1 cellular context compared by ENCODE assay signal in the genomic region with DNA sequence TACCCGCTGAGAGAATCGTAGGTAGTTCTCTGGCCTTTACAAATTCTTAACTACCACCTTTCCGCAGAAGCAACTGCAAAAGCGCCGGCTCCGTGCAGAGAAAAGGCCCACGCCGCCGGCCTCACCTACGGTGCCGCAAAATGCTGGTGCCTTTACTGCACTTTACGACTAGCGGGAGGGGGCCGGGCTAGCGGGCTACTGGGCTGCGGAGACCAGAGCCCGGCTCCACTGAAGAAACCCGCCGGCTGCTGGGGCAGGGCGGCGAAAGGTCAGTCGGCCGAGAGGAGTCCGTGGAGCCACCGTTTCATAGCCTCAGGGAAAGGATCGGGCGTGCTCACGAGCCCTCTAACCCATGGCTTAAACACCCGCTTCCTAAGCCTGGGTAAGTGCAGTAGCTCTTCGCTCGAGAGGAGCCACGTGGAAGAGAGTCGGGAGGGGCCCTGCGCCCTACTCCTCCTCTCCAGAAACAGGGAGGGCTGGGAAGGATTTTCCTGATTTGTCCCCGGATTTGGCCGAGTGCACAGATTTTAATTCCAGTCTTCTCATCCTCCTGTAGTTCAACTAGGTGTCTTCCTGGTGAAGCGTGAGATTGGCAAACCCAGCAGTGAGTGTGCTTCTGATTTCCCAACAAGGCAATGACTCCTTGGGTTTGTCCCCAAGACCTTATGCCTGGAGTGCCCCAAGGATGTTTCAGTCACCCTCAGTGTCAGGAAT.
TF ChIP-seq lines count a peak whose summit lies in the region.

A gene with protein sequence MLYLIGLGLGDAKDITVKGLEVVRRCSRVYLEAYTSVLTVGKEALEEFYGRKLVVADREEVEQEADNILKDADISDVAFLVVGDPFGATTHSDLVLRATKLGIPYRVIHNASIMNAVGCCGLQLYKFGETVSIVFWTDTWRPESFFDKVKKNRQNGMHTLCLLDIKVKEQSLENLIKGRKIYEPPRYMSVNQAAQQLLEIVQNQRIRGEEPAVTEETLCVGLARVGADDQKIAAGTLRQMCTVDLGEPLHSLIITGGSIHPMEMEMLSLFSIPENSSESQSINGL (minus strand): TSS at position 105 of the 714 bp plus-strand sequence. CDS start 341 bp downstream, outside the sequence.

TF ChIP-seq in HepG2, 621 proteins besides CTCF, POLR2A, EP300 and RAD21 (continued from another document):
- TF ChIP-seq, protein P1, sequence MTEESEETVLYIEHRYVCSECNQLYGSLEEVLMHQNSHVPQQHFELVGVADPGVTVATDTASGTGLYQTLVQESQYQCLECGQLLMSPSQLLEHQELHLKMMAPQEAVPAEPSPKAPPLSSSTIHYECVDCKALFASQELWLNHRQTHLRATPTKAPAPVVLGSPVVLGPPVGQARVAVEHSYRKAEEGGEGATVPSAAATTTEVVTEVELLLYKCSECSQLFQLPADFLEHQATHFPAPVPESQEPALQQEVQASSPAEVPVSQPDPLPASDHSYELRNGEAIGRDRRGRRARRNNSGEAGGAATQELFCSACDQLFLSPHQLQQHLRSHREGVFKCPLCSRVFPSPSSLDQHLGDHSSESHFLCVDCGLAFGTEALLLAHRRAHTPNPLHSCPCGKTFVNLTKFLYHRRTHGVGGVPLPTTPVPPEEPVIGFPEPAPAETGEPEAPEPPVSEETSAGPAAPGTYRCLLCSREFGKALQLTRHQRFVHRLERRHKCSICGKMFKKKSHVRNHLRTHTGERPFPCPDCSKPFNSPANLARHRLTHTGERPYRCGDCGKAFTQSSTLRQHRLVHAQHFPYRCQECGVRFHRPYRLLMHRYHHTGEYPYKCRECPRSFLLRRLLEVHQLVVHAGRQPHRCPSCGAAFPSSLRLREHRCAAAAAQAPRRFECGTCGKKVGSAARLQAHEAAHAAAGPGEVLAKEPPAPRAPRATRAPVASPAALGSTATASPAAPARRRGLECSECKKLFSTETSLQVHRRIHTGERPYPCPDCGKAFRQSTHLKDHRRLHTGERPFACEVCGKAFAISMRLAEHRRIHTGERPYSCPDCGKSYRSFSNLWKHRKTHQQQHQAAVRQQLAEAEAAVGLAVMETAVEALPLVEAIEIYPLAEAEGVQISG (CRISPR knock-in tag; IDR thresholded peaks at IDR 0.05), result peak; percentile 83
- no peak for TF ChIP-seq ZNF547 (CRISPR knock-in tag; IDR thresholded peaks at IDR 0.05)
- TF ChIP-seq ZNF792 (CRISPR knock-in tag; IDR thresholded peaks at IDR 0.05), result peak; percentile 75; the same call in 1 of the 2 replicates
- TF ChIP-seq ZNF180 (CRISPR knock-in tag; IDR thresholded peaks at IDR 0.05; ENCODE audit: borderline replicate concordance, low read depth), result 0 out of 2 replicates have a peak, but pooled peaks have one; percentile 19
- TF ChIP-seq, protein P2, sequence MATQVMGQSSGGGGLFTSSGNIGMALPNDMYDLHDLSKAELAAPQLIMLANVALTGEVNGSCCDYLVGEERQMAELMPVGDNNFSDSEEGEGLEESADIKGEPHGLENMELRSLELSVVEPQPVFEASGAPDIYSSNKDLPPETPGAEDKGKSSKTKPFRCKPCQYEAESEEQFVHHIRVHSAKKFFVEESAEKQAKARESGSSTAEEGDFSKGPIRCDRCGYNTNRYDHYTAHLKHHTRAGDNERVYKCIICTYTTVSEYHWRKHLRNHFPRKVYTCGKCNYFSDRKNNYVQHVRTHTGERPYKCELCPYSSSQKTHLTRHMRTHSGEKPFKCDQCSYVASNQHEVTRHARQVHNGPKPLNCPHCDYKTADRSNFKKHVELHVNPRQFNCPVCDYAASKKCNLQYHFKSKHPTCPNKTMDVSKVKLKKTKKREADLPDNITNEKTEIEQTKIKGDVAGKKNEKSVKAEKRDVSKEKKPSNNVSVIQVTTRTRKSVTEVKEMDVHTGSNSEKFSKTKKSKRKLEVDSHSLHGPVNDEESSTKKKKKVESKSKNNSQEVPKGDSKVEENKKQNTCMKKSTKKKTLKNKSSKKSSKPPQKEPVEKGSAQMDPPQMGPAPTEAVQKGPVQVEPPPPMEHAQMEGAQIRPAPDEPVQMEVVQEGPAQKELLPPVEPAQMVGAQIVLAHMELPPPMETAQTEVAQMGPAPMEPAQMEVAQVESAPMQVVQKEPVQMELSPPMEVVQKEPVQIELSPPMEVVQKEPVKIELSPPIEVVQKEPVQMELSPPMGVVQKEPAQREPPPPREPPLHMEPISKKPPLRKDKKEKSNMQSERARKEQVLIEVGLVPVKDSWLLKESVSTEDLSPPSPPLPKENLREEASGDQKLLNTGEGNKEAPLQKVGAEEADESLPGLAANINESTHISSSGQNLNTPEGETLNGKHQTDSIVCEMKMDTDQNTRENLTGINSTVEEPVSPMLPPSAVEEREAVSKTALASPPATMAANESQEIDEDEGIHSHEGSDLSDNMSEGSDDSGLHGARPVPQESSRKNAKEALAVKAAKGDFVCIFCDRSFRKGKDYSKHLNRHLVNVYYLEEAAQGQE (IDR thresholded peaks at IDR 0.05; ENCODE audit: borderline replicate concordance in 1 of 2, low read depth in 1 of 2, low read length in 2 of 2), result peak in 1 of 2 experiments; percentile 76; a peak in 1 of 4 replicates
- no peak for TF ChIP-seq ZBTB8A (CRISPR knock-in tag; IDR thresholded peaks at IDR 0.05; ENCODE audit: borderline replicate concordance, low read depth)
- TF ChIP-seq, protein P3, sequence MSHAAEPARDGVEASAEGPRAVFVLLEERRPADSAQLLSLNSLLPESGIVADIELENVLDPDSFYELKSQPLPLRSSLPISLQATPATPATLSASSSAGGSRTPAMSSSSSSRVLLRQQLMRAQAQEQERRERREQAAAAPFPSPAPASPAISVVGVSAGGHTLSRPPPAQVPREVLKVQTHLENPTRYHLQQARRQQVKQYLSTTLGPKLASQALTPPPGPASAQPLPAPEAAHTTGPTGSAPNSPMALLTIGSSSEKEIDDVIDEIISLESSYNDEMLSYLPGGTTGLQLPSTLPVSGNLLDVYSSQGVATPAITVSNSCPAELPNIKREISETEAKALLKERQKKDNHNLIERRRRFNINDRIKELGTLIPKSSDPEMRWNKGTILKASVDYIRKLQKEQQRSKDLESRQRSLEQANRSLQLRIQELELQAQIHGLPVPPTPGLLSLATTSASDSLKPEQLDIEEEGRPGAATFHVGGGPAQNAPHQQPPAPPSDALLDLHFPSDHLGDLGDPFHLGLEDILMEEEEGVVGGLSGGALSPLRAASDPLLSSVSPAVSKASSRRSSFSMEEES (CRISPR knock-in tag; IDR thresholded peaks at IDR 0.05), result no peak
- TF ChIP-seq, protein P4, sequence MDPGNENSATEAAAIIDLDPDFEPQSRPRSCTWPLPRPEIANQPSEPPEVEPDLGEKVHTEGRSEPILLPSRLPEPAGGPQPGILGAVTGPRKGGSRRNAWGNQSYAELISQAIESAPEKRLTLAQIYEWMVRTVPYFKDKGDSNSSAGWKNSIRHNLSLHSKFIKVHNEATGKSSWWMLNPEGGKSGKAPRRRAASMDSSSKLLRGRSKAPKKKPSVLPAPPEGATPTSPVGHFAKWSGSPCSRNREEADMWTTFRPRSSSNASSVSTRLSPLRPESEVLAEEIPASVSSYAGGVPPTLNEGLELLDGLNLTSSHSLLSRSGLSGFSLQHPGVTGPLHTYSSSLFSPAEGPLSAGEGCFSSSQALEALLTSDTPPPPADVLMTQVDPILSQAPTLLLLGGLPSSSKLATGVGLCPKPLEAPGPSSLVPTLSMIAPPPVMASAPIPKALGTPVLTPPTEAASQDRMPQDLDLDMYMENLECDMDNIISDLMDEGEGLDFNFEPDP (CRISPR knock-in tag; conservative IDR thresholded peaks at IDR 0.05), result no peak
- no peak; the same call in 1 of the 2 replicates for TF ChIP-seq JDP2 (CRISPR knock-in tag; IDR thresholded peaks at IDR 0.05; ENCODE audit: borderline replicate concordance)
- TF ChIP-seq JARID2 (CRISPR knock-in tag; IDR thresholded peaks at IDR 0.05; ENCODE audit: insufficient replicate concordance), result peak; percentile 74
- TF ChIP-seq FOXA1 (IDR thresholded peaks at IDR 0.05), result no peak
- TF ChIP-seq FOXA1 (CRISPR knock-in tag; IDR thresholded peaks at IDR 0.05), result no peak
- no peak for TF ChIP-seq TCF12 (IDR thresholded peaks at IDR 0.05)
- TF ChIP-seq TCF12 (CRISPR knock-in tag; IDR thresholded peaks at IDR 0.05), result no peak
- peak; percentile 77 for TF ChIP-seq CCDC6 (CRISPR knock-in tag; IDR thresholded peaks at IDR 0.05)
- TF ChIP-seq, protein P5, sequence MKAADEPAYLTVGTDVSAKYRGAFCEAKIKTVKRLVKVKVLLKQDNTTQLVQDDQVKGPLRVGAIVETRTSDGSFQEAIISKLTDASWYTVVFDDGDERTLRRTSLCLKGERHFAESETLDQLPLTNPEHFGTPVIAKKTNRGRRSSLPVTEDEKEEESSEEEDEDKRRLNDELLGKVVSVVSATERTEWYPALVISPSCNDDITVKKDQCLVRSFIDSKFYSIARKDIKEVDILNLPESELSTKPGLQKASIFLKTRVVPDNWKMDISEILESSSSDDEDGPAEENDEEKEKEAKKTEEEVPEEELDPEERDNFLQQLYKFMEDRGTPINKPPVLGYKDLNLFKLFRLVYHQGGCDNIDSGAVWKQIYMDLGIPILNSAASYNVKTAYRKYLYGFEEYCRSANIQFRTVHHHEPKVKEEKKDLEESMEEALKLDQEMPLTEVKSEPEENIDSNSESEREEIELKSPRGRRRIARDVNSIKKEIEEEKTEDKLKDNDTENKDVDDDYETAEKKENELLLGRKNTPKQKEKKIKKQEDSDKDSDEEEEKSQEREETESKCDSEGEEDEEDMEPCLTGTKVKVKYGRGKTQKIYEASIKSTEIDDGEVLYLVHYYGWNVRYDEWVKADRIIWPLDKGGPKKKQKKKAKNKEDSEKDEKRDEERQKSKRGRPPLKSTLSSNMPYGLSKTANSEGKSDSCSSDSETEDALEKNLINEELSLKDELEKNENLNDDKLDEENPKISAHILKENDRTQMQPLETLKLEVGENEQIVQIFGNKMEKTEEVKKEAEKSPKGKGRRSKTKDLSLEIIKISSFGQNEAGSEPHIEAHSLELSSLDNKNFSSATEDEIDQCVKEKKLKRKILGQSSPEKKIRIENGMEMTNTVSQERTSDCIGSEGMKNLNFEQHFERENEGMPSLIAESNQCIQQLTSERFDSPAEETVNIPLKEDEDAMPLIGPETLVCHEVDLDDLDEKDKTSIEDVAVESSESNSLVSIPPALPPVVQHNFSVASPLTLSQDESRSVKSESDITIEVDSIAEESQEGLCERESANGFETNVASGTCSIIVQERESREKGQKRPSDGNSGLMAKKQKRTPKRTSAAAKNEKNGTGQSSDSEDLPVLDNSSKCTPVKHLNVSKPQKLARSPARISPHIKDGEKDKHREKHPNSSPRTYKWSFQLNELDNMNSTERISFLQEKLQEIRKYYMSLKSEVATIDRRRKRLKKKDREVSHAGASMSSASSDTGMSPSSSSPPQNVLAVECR (CRISPR knock-in tag; IDR thresholded peaks at IDR 0.05; ENCODE audit: borderline replicate concordance), result peak; percentile 92
- TF ChIP-seq HOXA9 (CRISPR knock-in tag; IDR thresholded peaks at IDR 0.05; ENCODE audit: borderline replicate concordance), result no peak
- TF ChIP-seq BORCS8-MEF2B (CRISPR knock-in tag; IDR thresholded peaks at IDR 0.05), result no peak
- TF ChIP-seq, protein P6, sequence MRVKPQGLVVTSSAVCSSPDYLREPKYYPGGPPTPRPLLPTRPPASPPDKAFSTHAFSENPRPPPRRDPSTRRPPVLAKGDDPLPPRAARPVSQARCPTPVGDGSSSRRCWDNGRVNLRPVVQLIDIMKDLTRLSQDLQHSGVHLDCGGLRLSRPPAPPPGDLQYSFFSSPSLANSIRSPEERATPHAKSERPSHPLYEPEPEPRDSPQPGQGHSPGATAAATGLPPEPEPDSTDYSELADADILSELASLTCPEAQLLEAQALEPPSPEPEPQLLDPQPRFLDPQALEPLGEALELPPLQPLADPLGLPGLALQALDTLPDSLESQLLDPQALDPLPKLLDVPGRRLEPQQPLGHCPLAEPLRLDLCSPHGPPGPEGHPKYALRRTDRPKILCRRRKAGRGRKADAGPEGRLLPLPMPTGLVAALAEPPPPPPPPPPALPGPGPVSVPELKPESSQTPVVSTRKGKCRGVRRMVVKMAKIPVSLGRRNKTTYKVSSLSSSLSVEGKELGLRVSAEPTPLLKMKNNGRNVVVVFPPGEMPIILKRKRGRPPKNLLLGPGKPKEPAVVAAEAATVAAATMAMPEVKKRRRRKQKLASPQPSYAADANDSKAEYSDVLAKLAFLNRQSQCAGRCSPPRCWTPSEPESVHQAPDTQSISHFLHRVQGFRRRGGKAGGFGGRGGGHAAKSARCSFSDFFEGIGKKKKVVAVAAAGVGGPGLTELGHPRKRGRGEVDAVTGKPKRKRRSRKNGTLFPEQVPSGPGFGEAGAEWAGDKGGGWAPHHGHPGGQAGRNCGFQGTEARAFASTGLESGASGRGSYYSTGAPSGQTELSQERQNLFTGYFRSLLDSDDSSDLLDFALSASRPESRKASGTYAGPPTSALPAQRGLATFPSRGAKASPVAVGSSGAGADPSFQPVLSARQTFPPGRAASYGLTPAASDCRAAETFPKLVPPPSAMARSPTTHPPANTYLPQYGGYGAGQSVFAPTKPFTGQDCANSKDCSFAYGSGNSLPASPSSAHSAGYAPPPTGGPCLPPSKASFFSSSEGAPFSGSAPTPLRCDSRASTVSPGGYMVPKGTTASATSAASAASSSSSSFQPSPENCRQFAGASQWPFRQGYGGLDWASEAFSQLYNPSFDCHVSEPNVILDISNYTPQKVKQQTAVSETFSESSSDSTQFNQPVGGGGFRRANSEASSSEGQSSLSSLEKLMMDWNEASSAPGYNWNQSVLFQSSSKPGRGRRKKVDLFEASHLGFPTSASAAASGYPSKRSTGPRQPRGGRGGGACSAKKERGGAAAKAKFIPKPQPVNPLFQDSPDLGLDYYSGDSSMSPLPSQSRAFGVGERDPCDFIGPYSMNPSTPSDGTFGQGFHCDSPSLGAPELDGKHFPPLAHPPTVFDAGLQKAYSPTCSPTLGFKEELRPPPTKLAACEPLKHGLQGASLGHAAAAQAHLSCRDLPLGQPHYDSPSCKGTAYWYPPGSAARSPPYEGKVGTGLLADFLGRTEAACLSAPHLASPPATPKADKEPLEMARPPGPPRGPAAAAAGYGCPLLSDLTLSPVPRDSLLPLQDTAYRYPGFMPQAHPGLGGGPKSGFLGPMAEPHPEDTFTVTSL (CRISPR knock-in tag; IDR thresholded peaks at IDR 0.05; ENCODE audit: borderline replicate concordance), result peak; percentile 67; the same call in 1 of the 2 replicates
- 0 out of 2 replicates have a peak, but pooled peaks have one; percentile 2 for TF ChIP-seq ZKSCAN1 (IDR thresholded peaks at IDR 0.05; ENCODE audit: low read length)
- peak; percentile 65; the same call in 1 of the 2 replicates for TF ChIP-seq TARDBP (CRISPR knock-in tag; IDR thresholded peaks at IDR 0.05)
TF ChIP-seq in HepG2: peak in this region for 233.
